ENCODE assay signal across 21 cellular contexts in the genomic region with DNA sequence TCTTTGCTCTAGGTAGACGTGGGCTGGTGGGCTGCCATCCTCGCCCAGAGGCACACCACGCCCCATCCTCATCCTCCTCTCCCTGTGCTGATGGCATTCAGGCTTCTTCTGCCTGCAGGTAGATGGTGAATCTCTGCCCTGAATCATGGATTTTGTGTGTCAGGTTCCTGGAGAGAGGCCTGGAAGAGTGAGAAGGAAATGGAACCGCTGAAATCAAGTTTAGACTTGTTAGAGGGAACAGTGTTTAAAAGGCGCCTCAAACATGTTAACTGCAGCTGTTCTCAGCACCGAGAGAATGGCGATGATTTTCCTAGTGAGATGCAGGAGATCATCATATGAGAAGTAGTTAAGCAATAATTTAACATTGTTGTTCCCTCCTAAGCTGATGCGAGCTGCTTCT.
"Had no signal": no experiment of that assay in that cellular context is flagged by ENCODE, and none has a peak within 500 bp of the region (broad histone marks: within the 10 kb centered on the region; RNA-seq: fewer than 3 reads in every experiment).

No MANE protein-coding gene starts in this region.

- H3K4me1 Mint-ChIP-seq: activated naive CD4-positive, alpha-beta T cell treated with anti-CD3 and anti-CD28 coated beads, Interleukin-2, amount 50 U/mL, for 24 hours; central memory CD8-positive, alpha-beta T cell; naive thymus-derived CD4-positive, alpha-beta T cell; stimulated activated naive B cell treated with anti-CD40 and anti-IgM and Interleukin-4, amounts not matched to agents 10 μg/mL and 1 μg/mL and 100 μg/mL, for 72 hours; WTC11 had no signal

- H3K27me3 Mint-ChIP-seq: activated naive CD4-positive, alpha-beta T cell treated with anti-CD3 and anti-CD28 coated beads, Interleukin-2, amount 50 U/mL, for 24 hours; central memory CD8-positive, alpha-beta T cell; effector memory CD8-positive, alpha-beta T cell; stimulated activated naive B cell treated with anti-CD40 and anti-IgM and Interleukin-4, amounts not matched to agents 10 μg/mL and 1 μg/mL and 100 μg/mL, for 72 hours had no signal

- H3K9me3 Mint-ChIP-seq: brain had no signal

- H3K27me3 ChIP-seq: heart right ventricle, sigmoid colon, upper lobe of right lung had no signal

- H3K4me3 ChIP-seq: heart right ventricle, lower lobe of right lung, sigmoid colon, smooth muscle cell, thoracic aorta, upper lobe of right lung had no signal

- H3K27ac Mint-ChIP-seq: activated naive CD4-positive, alpha-beta T cell treated with anti-CD3 and anti-CD28 coated beads, Interleukin-2, amount 50 U/mL, for 24 hours; effector memory CD8-positive, alpha-beta T cell; naive thymus-derived CD4-positive, alpha-beta T cell; stimulated activated naive B cell treated with anti-CD40 and anti-IgM and Interleukin-4, amounts not matched to agents 10 μg/mL and 1 μg/mL and 100 μg/mL, for 72 hours; WTC11 had no signal

- H3K4me3 Mint-ChIP-seq: activated naive CD4-positive, alpha-beta T cell treated with anti-CD3 and anti-CD28 coated beads, Interleukin-2, amount 50 U/mL, for 24 hours; brain; central memory CD8-positive, alpha-beta T cell; effector memory CD8-positive, alpha-beta T cell; naive thymus-derived CD4-positive, alpha-beta T cell; stimulated activated naive B cell treated with anti-CD40 and anti-IgM and Interleukin-4, amounts not matched to agents 10 μg/mL and 1 μg/mL and 100 μg/mL, for 72 hours; WTC11 had no signal

- H3K36me3 ChIP-seq: heart right ventricle, lower lobe of right lung, sigmoid colon, thoracic aorta, upper lobe of right lung had no signal

- H3K4me1 ChIP-seq: heart right ventricle, lower lobe of right lung, sigmoid colon, upper lobe of right lung had no signal

- H3K9me3 ChIP-seq: lower lobe of right lung, thoracic aorta, upper lobe of right lung had no signal

- H3K36me3 Mint-ChIP-seq: activated naive CD4-positive, alpha-beta T cell treated with anti-CD3 and anti-CD28 coated beads, Interleukin-2, amount 50 U/mL, for 24 hours; brain; naive thymus-derived CD4-positive, alpha-beta T cell; stimulated activated naive B cell treated with anti-CD40 and anti-IgM and Interleukin-4, amounts not matched to agents 10 μg/mL and 1 μg/mL and 100 μg/mL, for 72 hours had no signal

- FAIRE-seq: colon, endothelial cell of umbilical vein had no signal

- H3K27ac ChIP-seq: heart right ventricle, lower lobe of right lung, sigmoid colon, thoracic aorta, upper lobe of right lung had no signal

- H3K4me2 ChIP-seq: smooth muscle cell had no signal

- DNase-seq: activated gamma-delta T cell treated with Interleukin-2 at 50 U/mL for 16 hours; activated T-cell treated with anti-CD3 and anti-CD28 coated beads, Interleukin-2, amount 50 U/mL, for 1 hour; aorta; effector memory CD8-positive, alpha-beta T cell; heart right ventricle; lower lobe of right lung; naive thymus-derived CD4-positive, alpha-beta T cell; sigmoid colon; stimulated activated CD4-positive, alpha-beta T cell treated with anti-CD3 and anti-CD28 coated beads, Interleukin-2, amount 100 ng/mL, for 48 hours; stimulated activated CD8-positive, alpha-beta memory T cell treated with anti-CD3 and anti-CD28 coated beads, Interleukin-4, amount 100 ng/mL, for 48 hours; stimulated activated naive B cell treated with anti-CD40 and anti-IgM and Interleukin-4, amounts not matched to agents 10 μg/mL and 1 μg/mL and 100 μg/mL, for 72 hours; T-helper 9 cell; upper lobe of right lung had no signal
